18 cellular contexts compared by ENCODE assay signal in the genomic region with DNA sequence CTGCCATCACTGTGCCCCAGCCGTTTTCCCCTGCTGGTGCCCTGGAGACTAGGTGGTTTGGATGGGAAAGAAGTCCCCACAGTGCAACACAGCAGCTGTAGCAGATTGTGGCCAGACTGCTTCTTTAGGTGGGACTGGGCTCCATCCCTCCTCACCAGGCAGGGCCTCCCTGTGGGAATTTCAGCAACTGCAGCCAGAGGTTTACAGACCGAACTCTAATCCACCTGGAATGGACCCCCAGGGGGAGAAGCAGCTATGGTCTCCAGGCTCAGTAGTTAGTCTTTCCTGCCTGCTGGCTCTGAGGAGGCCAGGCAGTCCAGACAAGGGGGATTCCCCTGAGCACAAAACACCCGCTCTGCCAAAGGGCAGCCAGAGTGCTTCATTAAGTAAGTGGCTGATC.
DNase-seq lines count a peak whose midpoint lies in the region; ATAC-seq, FAIRE-seq and TF ChIP-seq lines count a peak whose summit lies in the region.
"Had no signal": no experiment of that assay in that cellular context is flagged by ENCODE, and none has a peak within 500 bp of the region (broad histone marks: within the 10 kb centered on the region; RNA-seq: fewer than 3 reads in every experiment).

No MANE protein-coding gene starts in this region.

- H3K9me3 ChIP-seq in neural progenitor cell (ENCODE audit: low read depth) = peaks cover 4% of the 10 kb centered on the region
- H3K9me3 ChIP-seq in pancreas = no peaks in the 10 kb centered on the region
- H3K9me3 ChIP-seq: BE2C had no signal

- no peaks in the 10 kb centered on the region for H3F3A ChIP-seq in neural progenitor cell (ENCODE audit: low read depth)

- H3K27ac ChIP-seq in neural progenitor cell = no peak overlapping the region
- no peak overlapping the region for H3K27ac ChIP-seq in pancreas
- H3K27ac ChIP-seq: C4-2B had no signal

- intact Hi-C loops in pancreas (cut with DNase I) = no loop called here

- H3K36me3 Mint-ChIP-seq in WTC11 = peaks cover 7% of the 10 kb centered on the region
- no peaks in the 10 kb centered on the region for H3K36me3 Mint-ChIP-seq in neural progenitor cell
- H3K36me3 Mint-ChIP-seq: CD4-positive, alpha-beta memory T cell had no signal

- H3K4me1 ChIP-seq in neural progenitor cell = no peaks in the 10 kb centered on the region
- H3K4me1 ChIP-seq in pancreas = no peaks in the 10 kb centered on the region
- H3K4me1 ChIP-seq: BE2C had no signal

- no peak overlapping the region for H3K4me2 ChIP-seq in neural progenitor cell

- TF ChIP-seq CTCF in WTC11 (IDR thresholded peaks at IDR 0.05) (no peak), neural progenitor cell (IDR thresholded peaks at IDR 0.05) (peak; percentile 11), pancreas (IDR thresholded peaks at IDR 0.05) (no peak)

- no peaks in the 10 kb centered on the region for H4K20me1 ChIP-seq in neural progenitor cell (ENCODE audit: low read depth)

- H3K9me3 Mint-ChIP-seq in WTC11 = peaks cover 30% of the 10 kb centered on the region
- H3K9me3 Mint-ChIP-seq in neural progenitor cell = peaks cover 36% of the 10 kb centered on the region

- no peak overlapping the region for H3K4me3 Mint-ChIP-seq in WTC11
- H3K4me3 Mint-ChIP-seq in neural progenitor cell = no peak overlapping the region
- H3K4me3 Mint-ChIP-seq: CD4-positive, alpha-beta memory T cell had no signal

- H3K27me3 Mint-ChIP-seq in WTC11 (ENCODE audit: low read depth) (no peaks in the 10 kb centered on the region), neural progenitor cell (ENCODE audit: insufficient read depth, low read depth) (peaks cover 4% of the 10 kb centered on the region)

- H3K27me3 ChIP-seq in neural progenitor cell = no peaks in the 10 kb centered on the region
- H3K27me3 ChIP-seq in pancreas = peaks cover 0 to 4% (median 0%) of the 10 kb centered on the region in 4 donors
- H3K27me3 ChIP-seq: BE2C had no signal

- no peak for FAIRE-seq in pancreas (lab: Jason Lieb, UNC)
- FAIRE-seq: GM12892 had no signal

- 39 to 62% methylated on average over 3 of the region's 3 CpGs for WGBS in pancreas, 2 donors

- ATAC-seq in WTC11 (peak; percentile 86), HG03039 (IDR thresholded peaks at IDR 0.05; ENCODE audit: unreplicated experiment) (no peak), pancreas (no peak)
- ATAC-seq: HCT116 had no signal

- H3K9ac ChIP-seq in neural progenitor cell = no peak overlapping the region

- no peaks in the 10 kb centered on the region for H3K36me3 ChIP-seq in neural progenitor cell
- no peaks in the 10 kb centered on the region for H3K36me3 ChIP-seq in pancreas
- H3K36me3 ChIP-seq: BE2C had no signal

- POLR2A ChIA-PET in WTC11 (lab: Charles Lee) = no interaction called here

- DNase-seq in ELF-1 (ENCODE audit: low read depth, low spot score) (peak; percentile 55), WTC11 (ENCODE audit: low spot score) (peak; percentile 22), iPS-NIHi11 (ENCODE audit: low spot score) (peak; percentile 7), neural progenitor cell (ENCODE audit: low spot score) (peak; percentile 43), SKM-1 (lab: John Stamatoyannopoulos, UW; ENCODE audit: unreplicated experiment) (no peak), pancreas (no peak), NCI-H1436 treated with DMSO at 0.1 percent for 48 hours (lab: John Stamatoyannopoulos, UW) (no peak)
- DNase-seq: ACHN; BE2C; CD4-positive, alpha-beta memory T cell; DMS79; EL; GDM1; GOT3 had no signal

- peak overlapping the region; percentile 26 for H2AFZ ChIP-seq in neural progenitor cell (replicated peaks)

- H3K27ac Mint-ChIP-seq in WTC11 (no peak overlapping the region), neural progenitor cell (no peak overlapping the region)
- H3K27ac Mint-ChIP-seq: CD4-positive, alpha-beta memory T cell had no signal

- peaks cover 4% of the 10 kb centered on the region; the same call in 1 of the 2 replicates for H3K4me1 Mint-ChIP-seq in WTC11
- H3K4me1 Mint-ChIP-seq in neural progenitor cell = no peaks in the 10 kb centered on the region

- no peaks in the 10 kb centered on the region for H3K79me2 ChIP-seq in neural progenitor cell (ENCODE audit: low read depth)

- CTCF ChIA-PET in WTC11 (lab: Charles Lee) = interaction anchor here (0.6 to 0.9 kb wide), 2 partner anchors 572 to 1430 kb away, joined by 3 read pairs; no protein-coding TSS in a partner anchor

- H3K4me3 ChIP-seq in neural progenitor cell = no peak overlapping the region
- no peak overlapping the region for H3K4me3 ChIP-seq in pancreas

TF ChIP-seq in WTC11, 78 proteins besides CTCF, POLR2A, EP300 and RAD21:
- TF ChIP-seq ATF2 (CRISPR knock-in tag; IDR thresholded peaks at IDR 0.05; ENCODE audit: borderline replicate concordance, low read depth) = no peak

Comparison
In these comparisons a context has a peak if more than half of its experiments do, and no peak if none do; other contexts are left out.
1. DNase-seq: peak in ELF-1 (single experiment), WTC11 (single experiment), iPS-NIHi11 (single experiment) and neural progenitor cell (single experiment); none in SKM-1 (single experiment), pancreas (0 of 6) and NCI-H1436 treated with DMSO at 0.1 percent for 48 hours (single experiment).